Comparison of ENCODE assay signal across 17 cellular contexts in the genomic region with DNA sequence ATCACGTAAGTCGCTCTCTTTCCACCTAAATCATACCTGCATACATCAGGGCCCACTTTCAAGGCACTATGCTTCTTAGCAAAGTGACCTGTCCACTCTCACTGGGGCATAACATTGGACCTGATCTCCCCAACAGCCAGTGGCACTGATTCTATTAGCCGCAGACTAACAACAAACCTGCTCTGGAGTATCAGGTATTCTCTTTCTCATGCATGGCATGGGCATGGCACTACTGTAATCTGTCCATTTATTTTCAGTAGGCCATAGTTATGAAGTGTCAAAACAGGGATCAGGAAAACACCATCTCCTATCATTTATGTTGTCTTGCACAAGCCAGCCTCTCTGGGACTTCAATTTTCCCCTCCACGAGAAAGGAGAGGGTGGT. TPM values are rescaled to one million over a fixed set of nuclear protein-coding genes. Genes with fewer than 3 reads are reported as not detected.
"Had no signal": no experiment of that assay in that cellular context is flagged by ENCODE, and none has a peak within 500 bp of the region (broad histone marks: within the 10 kb centered on the region; RNA-seq: fewer than 3 reads in every experiment).

No MANE protein-coding gene starts in this region.

- H3K4me1 Mint-ChIP-seq: activated T-helper 17 cell treated with anti-CD3 and anti-CD28 coated beads, Interleukin-2, amount 50 U/mL, for 72 hours had no signal

- H3K4me3 Mint-ChIP-seq: activated CD4-positive, alpha-beta memory T cell treated with anti-CD3 and anti-CD28 coated beads, Interleukin-2, amount 10 ng/mL, durations not matched to agents 7 days and 5 days; activated naive CD4-positive, alpha-beta T cell treated with anti-CD3 and anti-CD28 coated beads for 36 hours; activated naive CD8-positive, alpha-beta T cell; activated T-helper 17 cell treated with anti-CD3 and anti-CD28 coated beads, Interleukin-2, amount 50 U/mL, for 72 hours; T-cell had no signal

- H3K4me2 ChIP-seq: KMS-11 had no signal

- H3K36me3 ChIP-seq: brain microvascular endothelial cell had no signal

- H3K36me3 Mint-ChIP-seq: activated naive CD8-positive, alpha-beta T cell; T-cell had no signal

- H3K4me3 ChIP-seq: SK-N-MC had no signal

- H3K27me3 ChIP-seq: brain microvascular endothelial cell had no signal

- H3K9me3 Mint-ChIP-seq: activated CD4-positive, alpha-beta memory T cell treated with anti-CD3 and anti-CD28 coated beads, Interleukin-2, amount 10 ng/mL, durations not matched to agents 7 days and 5 days; activated naive CD4-positive, alpha-beta T cell treated with anti-CD3 and anti-CD28 coated beads for 36 hours; activated T-helper 17 cell treated with anti-CD3 and anti-CD28 coated beads, Interleukin-2, amount 50 U/mL, for 72 hours; T-cell had no signal

- H3K9ac ChIP-seq: KMS-11 had no signal

- H3K27ac ChIP-seq: brain microvascular endothelial cell, KMS-11, SK-N-MC, VCaP had no signal

- DNase-seq: activated gamma-delta T cell had no signal

- H3K27ac Mint-ChIP-seq: activated CD4-positive, alpha-beta memory T cell treated with anti-CD3 and anti-CD28 coated beads, Interleukin-2, amount 10 ng/mL, durations not matched to agents 7 days and 5 days; activated naive CD4-positive, alpha-beta T cell treated with anti-CD3 and anti-CD28 coated beads for 36 hours; activated naive CD8-positive, alpha-beta T cell; activated T-helper 17 cell treated with anti-CD3 and anti-CD28 coated beads, Interleukin-2, amount 50 U/mL, for 72 hours; T-cell had no signal

RNA-seq across cellular contexts. Expression of a gene that starts 8.5 kb away (rescaled TPM):
- total RNA-seq: activated CD4-positive, alpha-beta memory T cell treated with anti-CD3 and anti-CD28 coated beads, Interleukin-2, amount 10 ng/mL, durations not matched to agents 7 days and 5 days; activated CD8-positive, alpha-beta memory T cell treated with anti-CD3 and anti-CD28 coated beads for 36 hours; activated naive CD4-positive, alpha-beta T cell treated with anti-CD3 and anti-CD28 coated beads for 36 hours; activated T-helper 17 cell treated with anti-CD3 and anti-CD28 coated beads, Interleukin-2, amount 50 U/mL, for 72 hours; cardiac septum; MCF 10A; NCI-H460; OCI-LY7; Right ventricle myocardium inferior; T-cell had no signal
- polyA plus RNA-seq: adipose tissue had no signal

RNA-seq across cellular contexts. Expression of a gene that starts 16.5 kb away (rescaled TPM):
- total RNA-seq: activated CD4-positive, alpha-beta memory T cell treated with anti-CD3 and anti-CD28 coated beads, Interleukin-2, amount 10 ng/mL, durations not matched to agents 7 days and 5 days; activated CD8-positive, alpha-beta memory T cell treated with anti-CD3 and anti-CD28 coated beads for 36 hours; activated naive CD4-positive, alpha-beta T cell treated with anti-CD3 and anti-CD28 coated beads for 36 hours; activated T-helper 17 cell treated with anti-CD3 and anti-CD28 coated beads, Interleukin-2, amount 50 U/mL, for 72 hours; MCF 10A; NCI-H460; OCI-LY7; Right ventricle myocardium inferior; T-cell had no signal

RNA-seq across cellular contexts. Expression of a gene that starts 50.6 kb away (rescaled TPM):
- total RNA-seq: activated CD4-positive, alpha-beta memory T cell treated with anti-CD3 and anti-CD28 coated beads, Interleukin-2, amount 10 ng/mL, durations not matched to agents 7 days and 5 days; activated CD8-positive, alpha-beta memory T cell treated with anti-CD3 and anti-CD28 coated beads for 36 hours; activated naive CD4-positive, alpha-beta T cell treated with anti-CD3 and anti-CD28 coated beads for 36 hours; activated T-helper 17 cell treated with anti-CD3 and anti-CD28 coated beads, Interleukin-2, amount 50 U/mL, for 72 hours; MCF 10A; OCI-LY7; T-cell had no signal

RNA-seq across cellular contexts. Expression of a gene that starts 54.3 kb away (rescaled TPM):
- total RNA-seq: activated naive CD4-positive, alpha-beta T cell treated with anti-CD3 and anti-CD28 coated beads for 36 hours; MCF 10A; NCI-H460; Right ventricle myocardium inferior had no signal
